ENCODE assay signal across 8 cellular contexts in the genomic region with DNA sequence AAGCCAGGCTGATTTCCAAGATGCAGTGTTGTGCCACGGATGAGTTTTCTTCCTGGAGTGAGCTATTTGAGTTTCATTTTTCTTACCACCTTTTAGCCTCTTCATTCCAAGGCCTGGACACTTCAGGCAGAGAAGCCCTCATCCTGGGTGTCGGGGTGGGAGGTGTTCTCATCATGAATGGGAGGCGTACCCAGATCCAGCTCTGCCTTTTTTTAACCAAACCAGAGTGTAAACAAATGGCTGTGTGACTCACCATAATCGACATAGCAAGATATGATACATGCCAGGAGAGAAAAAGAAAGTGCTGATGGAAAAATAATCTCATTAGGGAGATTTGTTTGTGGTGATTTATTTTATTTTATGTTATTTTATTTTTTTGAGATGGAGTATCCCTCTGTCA.
DNase-seq lines count a peak whose midpoint lies in the region; ATAC-seq, FAIRE-seq and TF ChIP-seq lines count a peak whose summit lies in the region.

No MANE protein-coding gene starts in this region.

- FAIRE-seq in HTR-8/SVneo (lab: Jason Lieb, UNC), result no peak
- FAIRE-seq in TTC549 (lab: Jason Lieb, UNC), result peak; percentile 66
- FAIRE-seq in endothelial cell of umbilical vein (lab: Jason Lieb, UNC), result no peak

- H3K4me2 ChIP-seq in BLaER1 treated with 17β-estradiol and CSF1 and Interleukin-3, amounts not matched to agents 10 nM and 100 nM, result peak overlapping the region; percentile 73 to 86 (median 82)
- peak overlapping the region; percentile 70 for H3K4me2 ChIP-seq in endothelial cell of umbilical vein (ENCODE audit: insufficient read depth, low read length)

- intact Hi-C loops in endothelial cell of umbilical vein (cut with micrococcal nuclease), result loop anchor here (1.0 to 2.0 kb wide), 6 partner anchors 9 to 88 kb away; partner anchors contain the start of gene ARF6

- peak overlapping the region; percentile 59 for H2AFZ ChIP-seq in endothelial cell of umbilical vein (ENCODE audit: low read depth, low read length)

- H3K27ac ChIP-seq in BLaER1 treated with 17β-estradiol and CSF1 and Interleukin-3, amounts not matched to agents 10 nM and 100 nM, result peak overlapping the region in 7 of 11 experiments; percentile 0 to 90 (median 71); a peak in 10 of 22 replicates
- peak overlapping the region; percentile 75 for H3K27ac ChIP-seq in endothelial cell of umbilical vein (ENCODE audit: insufficient read depth, low read depth, low read length)

- CTCF ChIA-PET in endothelial cell of umbilical vein (lab: Charles Lee), result interaction anchor here (0.7 to 2.9 kb wide), 19 partner anchors 14 to 132 kb away, joined by 3 to 15 read pairs (median 6); no protein-coding TSS in a partner anchor

- no peaks in the 10 kb centered on the region for H3K27me3 ChIP-seq in BLaER1 treated with 17β-estradiol and CSF1 and Interleukin-3, amounts not matched to agents 10 nM and 100 nM
- H3K27me3 ChIP-seq in endothelial cell of umbilical vein (ENCODE audit: control insufficient read depth in 2 of 2, insufficient read depth in 2 of 2, low read length in 2 of 2), result no peaks in the 10 kb centered on the region

- H3K9me3 ChIP-seq in BLaER1 treated with 17β-estradiol and CSF1 and Interleukin-3, amounts not matched to agents 10 nM and 100 nM (replicated peaks in 1 of 11), result no peaks in the 10 kb centered on the region
- no peaks in the 10 kb centered on the region for H3K9me3 ChIP-seq in endothelial cell of umbilical vein (replicated peaks; ENCODE audit: control insufficient read depth, insufficient read depth, low read length)

- H3K9ac ChIP-seq in BLaER1 treated with 17β-estradiol and CSF1 and Interleukin-3, amounts not matched to agents 10 nM and 100 nM, result peak overlapping the region in 3 of 11 experiments; percentile 44 to 81 (median 75); a peak in 6 of 22 replicates
- peak overlapping the region; percentile 56 for H3K9ac ChIP-seq in endothelial cell of umbilical vein (replicated peaks; ENCODE audit: extremely low read depth, insufficient read depth, low read length)

- POLR2A ChIA-PET in endothelial cell of umbilical vein (lab: Charles Lee), result interaction anchor here (0.6 to 1.1 kb wide), 2 partner anchors 81 to 361 kb away, joined by 3 to 5 read pairs; no protein-coding TSS in a partner anchor

- H3K36me3 ChIP-seq in BLaER1 treated with 17β-estradiol and CSF1 and Interleukin-3, amounts not matched to agents 10 nM and 100 nM, result no peaks in the 10 kb centered on the region
- no peaks in the 10 kb centered on the region for H3K36me3 ChIP-seq in endothelial cell of umbilical vein (ENCODE audit: control insufficient read depth in 2 of 2, extremely low read depth in 1 of 2, insufficient read depth in 2 of 2, low read length in 2 of 2)

- H3K79me2 ChIP-seq in endothelial cell of umbilical vein (ENCODE audit: control insufficient read depth, insufficient read depth, low read length), result no peaks in the 10 kb centered on the region

- H3K9me1 ChIP-seq in endothelial cell of umbilical vein (replicated peaks; ENCODE audit: control insufficient read depth, extremely low read depth, insufficient read depth, low read length), result no peaks in the 10 kb centered on the region

- H4K20me1 ChIP-seq in BLaER1 treated with 17β-estradiol and CSF1 and Interleukin-3, amounts not matched to agents 10 nM and 100 nM, result no peaks in the 10 kb centered on the region
- H4K20me1 ChIP-seq in endothelial cell of umbilical vein (replicated peaks; ENCODE audit: control insufficient read depth, extremely low read depth, insufficient read depth, low read length), result no peaks in the 10 kb centered on the region

- TF ChIP-seq CTCF in endothelial cell of umbilical vein (IDR thresholded peaks at IDR 0.05; ENCODE audit: extremely low read depth in 1 of 2, insufficient read depth in 1 of 2, low read depth in 1 of 2, low read length in 2 of 2), result no peak
- TF ChIP-seq CTCF in omental fat pad (IDR thresholded peaks at IDR 0.05), result no peak

- peak; percentile 87 for ATAC-seq in omental fat pad (ENCODE audit: low FRiP score)
- no peak for ATAC-seq in GM18873 (IDR thresholded peaks at IDR 0.05; ENCODE audit: low FRiP score, unreplicated experiment)
- no peak for ATAC-seq in HG02678 (IDR thresholded peaks at IDR 0.05; ENCODE audit: unreplicated experiment)

- peaks cover 40 to 87% (median 47%) of the 10 kb centered on the region in 10 experiments for H3K4me1 ChIP-seq in BLaER1 treated with 17β-estradiol and CSF1 and Interleukin-3, amounts not matched to agents 10 nM and 100 nM
- H3K4me1 ChIP-seq in endothelial cell of umbilical vein (ENCODE audit: control insufficient read depth, extremely low read depth, insufficient read depth, low read length), result peaks cover 57% of the 10 kb centered on the region

- dilution Hi-C loops in endothelial cell of umbilical vein (cut with MboI; ENCODE audit: extremely low pct_ligation_motif_present, low sequenced_read_pairs), result no loop called here

- TF ChIP-seq POLR2A in endothelial cell of umbilical vein (IDR thresholded peaks at IDR 0.05; ENCODE audit: low read depth, low read length), result no peak

- BruUV-seq in endothelial cell of umbilical vein (replicated peaks; lab: Mats Ljungman, UMichigan), result TSS peak; percentile 73

- no peak overlapping the region for H3K4me3 ChIP-seq in BLaER1 treated with 17β-estradiol and CSF1 and Interleukin-3, amounts not matched to agents 10 nM and 100 nM
- peak overlapping the region in 1 of 3 experiments; percentile 29 for H3K4me3 ChIP-seq in endothelial cell of umbilical vein (replicated peaks in 1 of 3; ENCODE audit: insufficient read depth in 1 of 3, low read depth in 1 of 3, low read length in 3 of 3)

- peak; percentile 69 for DNase-seq in HTR-8/SVneo (ENCODE audit: insufficient read length, low spot score)
- DNase-seq in endothelial cell of umbilical vein (ENCODE audit: low read depth, low spot score), result peak; percentile 79
- DNase-seq in omental fat pad (ENCODE audit: low spot score), result no peak
- no peak for DNase-seq in activated CD4-positive, CD25-positive, alpha-beta regulatory T cell treated with anti-CD3 and anti-CD28 coated beads, Interleukin-2, amount 50 U/mL, for 72 hours

TF ChIP-seq in endothelial cell of umbilical vein, 7 proteins besides CTCF, POLR2A, EP300 and RAD21:
- no peak for TF ChIP-seq MAX (IDR thresholded peaks at IDR 0.05; ENCODE audit: insufficient read depth, insufficient read length)
- no peak for TF ChIP-seq POLR2AphosphoS5 (IDR thresholded peaks at IDR 0.05; ENCODE audit: insufficient read depth, low read depth, low read length)
- peak; percentile 70 for TF ChIP-seq FOS (IDR thresholded peaks at IDR 0.05; ENCODE audit: borderline replicate concordance, insufficient read depth, low read length)
- peak; percentile 53 for TF ChIP-seq JUN (IDR thresholded peaks at IDR 0.05; ENCODE audit: borderline replicate concordance, insufficient read depth, insufficient read length, low read depth)
- no peak for TF ChIP-seq MYC (IDR thresholded peaks at IDR 0.05; ENCODE audit: low read depth, low read length)
- no peak for TF ChIP-seq EZH2 (IDR thresholded peaks at IDR 0.05; ENCODE audit: borderline replicate concordance, low read depth, low read length, severe bottlenecking)
- no peak for TF ChIP-seq GATA2 (IDR thresholded peaks at IDR 0.05; ENCODE audit: insufficient read depth, insufficient read length, low read depth, low read length)

Comparison
In these comparisons a context has a peak if more than half of its experiments do, and no peak if none do; other contexts are left out.
1. DNase-seq: peak in HTR-8/SVneo (single experiment) and endothelial cell of umbilical vein (single experiment); none in omental fat pad (single experiment) and activated CD4-positive, CD25-positive, alpha-beta regulatory T cell treated with anti-CD3 and anti-CD28 coated beads, Interleukin-2, amount 50 U/mL, for 72 hours (single experiment).